In the genomic region with DNA sequence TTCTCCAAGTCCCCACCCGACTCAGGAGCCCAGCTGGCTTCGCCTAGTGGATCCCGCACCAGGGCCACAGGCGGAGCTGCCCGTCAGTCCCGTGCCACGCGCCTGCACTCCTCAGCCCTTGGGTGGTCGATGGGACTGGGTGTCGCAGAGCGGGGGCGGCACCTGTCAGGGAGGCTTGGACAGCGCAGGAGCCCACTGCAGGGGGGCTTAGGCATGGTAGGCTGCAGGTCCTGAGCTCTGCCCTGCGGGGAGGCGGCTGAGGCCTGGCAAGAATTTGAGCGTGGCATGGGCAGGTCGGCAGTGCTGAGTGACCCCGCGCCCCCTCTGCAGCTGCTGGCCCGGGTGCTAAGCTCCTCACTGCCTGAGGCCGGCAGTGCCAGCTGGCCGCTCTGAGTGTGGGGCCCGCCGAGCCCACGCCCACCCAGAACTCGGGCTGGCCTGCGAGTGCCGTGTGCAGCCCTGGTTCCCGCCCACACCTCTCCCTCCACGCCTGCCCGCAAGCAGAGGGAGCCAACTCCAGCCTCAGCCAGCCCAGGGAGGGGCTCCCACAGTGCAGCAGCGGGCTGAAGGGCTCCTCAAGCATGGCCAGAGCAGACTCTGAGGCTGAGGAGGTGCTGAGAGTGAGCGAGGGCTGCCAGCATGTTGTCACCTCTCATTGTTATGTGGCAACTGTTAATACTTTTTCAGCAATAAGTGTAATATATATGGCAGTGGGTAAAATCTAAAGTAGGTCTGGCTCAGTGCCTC, we compare ENCODE assay signal across 19 cellular contexts.
DNase-seq lines count a peak whose midpoint lies in the region; ATAC-seq, FAIRE-seq and TF ChIP-seq lines count a peak whose summit lies in the region.
"Had no signal": no experiment of that assay in that cellular context is flagged by ENCODE, and none has a peak within 500 bp of the region (broad histone marks: within the 10 kb centered on the region; RNA-seq: fewer than 3 reads in every experiment).

No MANE protein-coding gene starts in this region.

- peak overlapping the region; percentile 50 for H4K91ac ChIP-seq in mesenchymal stem cell (ENCODE audit: low read length)

- no peaks in the 10 kb centered on the region for H3K36me3 Mint-ChIP-seq in type B pancreatic cell
- H3K36me3 Mint-ChIP-seq in effector memory CD8-positive, alpha-beta T cell (ENCODE audit: insufficient read depth): no peaks in the 10 kb centered on the region
- H3K36me3 Mint-ChIP-seq: CD4-positive, CD25-positive, alpha-beta regulatory T cell; CD8-positive, alpha-beta T cell had no signal

- no peak overlapping the region for H2AK5ac ChIP-seq in mesenchymal stem cell (ENCODE audit: low read length, severe bottlenecking)

- no peak overlapping the region for H2BK5ac ChIP-seq in mesenchymal stem cell (ENCODE audit: low read depth, low read length, poor library complexity, severe bottlenecking)

- no peak overlapping the region for H3K9ac ChIP-seq in mesenchymal stem cell (ENCODE audit: low read length)

- no peak overlapping the region for H2BK15ac ChIP-seq in mesenchymal stem cell (ENCODE audit: low read depth, poor library complexity, severe bottlenecking)

- no peak for ATAC-seq in right cardiac atrium
- ATAC-seq in effector memory CD8-positive, alpha-beta T cell (replicated peaks): no peak
- ATAC-seq: CD8-positive, alpha-beta T cell; GM12878; GM23338; HCT116 had no signal

- H3K14ac ChIP-seq in mesenchymal stem cell (ENCODE audit: low read length in 2 of 2): no peak overlapping the region

- intact Hi-C loops in right cardiac atrium (cut with DNase I) (no loop called here), cardiac septum (cut with DNase I) (no loop called here)

- no peak overlapping the region for H3K18ac ChIP-seq in mesenchymal stem cell (ENCODE audit: low read depth in 1 of 2, low read length in 2 of 2)

- 96% methylated on average over 33 of the region's 33 CpGs for WGBS in right cardiac atrium
- 91% methylated on average over 32 of the region's 33 CpGs for whole genome bisulfite sequencing in mesenchymal stem cell

- no peak overlapping the region for H2AFZ ChIP-seq in mesenchymal stem cell (ENCODE audit: low read depth, low read length)
- H2AFZ ChIP-seq: GM23338 had no signal

- H3K27ac Mint-ChIP-seq in type B pancreatic cell: no peak overlapping the region
- no peak overlapping the region for H3K27ac Mint-ChIP-seq in effector memory CD8-positive, alpha-beta T cell
- H3K27ac Mint-ChIP-seq: CD4-positive, CD25-positive, alpha-beta regulatory T cell; CD8-positive, alpha-beta T cell; GM23338; H9 had no signal

- H3K4ac ChIP-seq in mesenchymal stem cell (ENCODE audit: low read depth in 1 of 2, low read length in 2 of 2): no peak overlapping the region

- no peak for TF ChIP-seq POLR2A in GM12891 (IDR thresholded peaks at IDR 0.05; ENCODE audit: low read depth, low read length)

- H2BK12ac ChIP-seq in mesenchymal stem cell (ENCODE audit: low read length in 2 of 2): no peak overlapping the region

- H4K8ac ChIP-seq in mesenchymal stem cell (ENCODE audit: low read length): no peak overlapping the region

- no peaks in the 10 kb centered on the region for H3K27me3 Mint-ChIP-seq in type B pancreatic cell
- no peaks in the 10 kb centered on the region for H3K27me3 Mint-ChIP-seq in effector memory CD8-positive, alpha-beta T cell
- H3K27me3 Mint-ChIP-seq: CD4-positive, CD25-positive, alpha-beta regulatory T cell had no signal

- H2BK120ac ChIP-seq in mesenchymal stem cell (ENCODE audit: low read depth, low read length): no peak overlapping the region

- peaks cover 0 to 6% of the 10 kb centered on the region in 2 experiments for H3K36me3 ChIP-seq in mesenchymal stem cell (ENCODE audit: control insufficient read depth in 1 of 2, insufficient read depth in 2 of 2, low read depth in 1 of 2, low read length in 2 of 2)

- FAIRE-seq in GM12891 (lab: Jason Lieb, UNC): no peak
- FAIRE-seq: GM12878, GM18507 had no signal

- H3K9me3 ChIP-seq in right cardiac atrium (ENCODE audit: control insufficient read depth, low read length) (no peaks in the 10 kb centered on the region), mesenchymal stem cell (ENCODE audit: control insufficient read depth, low read length) (peaks cover 18% of the 10 kb centered on the region)
- H3K9me3 ChIP-seq: Caco-2 had no signal

- H3K9me3 Mint-ChIP-seq in type B pancreatic cell: no peaks in the 10 kb centered on the region
- H3K9me3 Mint-ChIP-seq in effector memory CD8-positive, alpha-beta T cell: peaks cover 10 to 18% of the 10 kb centered on the region in 2 donors

- no peaks in the 10 kb centered on the region for H3K79me1 ChIP-seq in mesenchymal stem cell (replicated peaks; ENCODE audit: low read length, poor library complexity, severe bottlenecking)

- no peak overlapping the region for H3K4me2 ChIP-seq in mesenchymal stem cell (ENCODE audit: low read length, poor library complexity, severe bottlenecking)
- H3K4me2 ChIP-seq: GM23338 had no signal

- no peak for TF ChIP-seq CTCF in type B pancreatic cell (conservative IDR thresholded peaks at IDR 0.05)

- no peak overlapping the region for H3K4me3 Mint-ChIP-seq in type B pancreatic cell
- no peak overlapping the region for H3K4me3 Mint-ChIP-seq in effector memory CD8-positive, alpha-beta T cell
- H3K4me3 Mint-ChIP-seq: CD4-positive, CD25-positive, alpha-beta regulatory T cell; CD8-positive, alpha-beta T cell; GM23338; H9 had no signal

- DNase-seq in right cardiac atrium: peak in 2 of 3 donors; percentile 33 to 41
- DNase-seq in cardiac septum (ENCODE audit: low spot score): no peak
- no peak for DNase-seq in mesenchymal stem cell
- peak; percentile 48 for DNase-seq in type B pancreatic cell (ENCODE audit: extremely low spot score, unreplicated experiment)
- no peak for DNase-seq in DMS79 (lab: John Stamatoyannopoulos, UW)
- no peak for DNase-seq in GM12891 (ENCODE audit: insufficient read length, low spot score)
- no peak for DNase-seq in effector memory CD8-positive, alpha-beta T cell
- DNase-seq: C1 segment of cervical spinal cord; Caco-2; CD4-positive, CD25-positive, alpha-beta regulatory T cell; DMS153; EL; GDM1; H9 had no signal

- H3K27ac ChIP-seq in right cardiac atrium (ENCODE audit: low read length) (no peak overlapping the region), mesenchymal stem cell (ENCODE audit: low read length, poor library complexity, severe bottlenecking) (no peak overlapping the region)

- H3K27me3 ChIP-seq in right cardiac atrium (ENCODE audit: control insufficient read depth, insufficient read depth) (no peaks in the 10 kb centered on the region), mesenchymal stem cell (ENCODE audit: control insufficient read depth in 1 of 2, insufficient read depth in 1 of 2, low read length in 2 of 2) (no peaks in the 10 kb centered on the region)

- H3K4me1 ChIP-seq in right cardiac atrium (ENCODE audit: control insufficient read depth, insufficient read depth, low read length): no peaks in the 10 kb centered on the region
- H3K4me1 ChIP-seq in mesenchymal stem cell (ENCODE audit: control insufficient read depth, insufficient read depth, low read depth, low read length): peaks cover 3% of the 10 kb centered on the region
- H3K4me1 ChIP-seq: Caco-2 had no signal

- H3K4me3 ChIP-seq in right cardiac atrium (ENCODE audit: low read length): no peak overlapping the region
- no peak overlapping the region for H3K4me3 ChIP-seq in mesenchymal stem cell (ENCODE audit: insufficient read depth in 1 of 2, low read depth in 1 of 2, low read length in 2 of 2)
- H3K4me3 ChIP-seq: GM12878, GM23338 had no signal

- no peak overlapping the region for H3K23ac ChIP-seq in mesenchymal stem cell (ENCODE audit: low read length in 2 of 2)

- no peaks in the 10 kb centered on the region for H3K4me1 Mint-ChIP-seq in type B pancreatic cell (ENCODE audit: unreplicated experiment)
- no peaks in the 10 kb centered on the region for H3K4me1 Mint-ChIP-seq in effector memory CD8-positive, alpha-beta T cell (ENCODE audit: low read depth in 2 of 2)
- H3K4me1 Mint-ChIP-seq: CD4-positive, CD25-positive, alpha-beta regulatory T cell; GM23338; H9 had no signal

TF ChIP-seq in GM12891, 5 proteins besides CTCF, POLR2A, EP300 and RAD21:
- TF ChIP-seq TAF1 (IDR thresholded peaks at IDR 0.05; ENCODE audit: low read depth, low read length): no peak
- no peak for TF ChIP-seq SPI1 (IDR thresholded peaks at IDR 0.05; ENCODE audit: low read depth, low read length)
- TF ChIP-seq POU2F2 (IDR thresholded peaks at IDR 0.05; ENCODE audit: low read depth, low read length): no peak
- no peak for TF ChIP-seq POLR2AphosphoS5 (IDR thresholded peaks at IDR 0.05; ENCODE audit: low read depth, low read length)
- no peak for TF ChIP-seq PAX5 (IDR thresholded peaks at IDR 0.05; ENCODE audit: insufficient read depth, low read length, severe bottlenecking)
TF ChIP-seq in GM12891: peak in this region for 0.

Comparison
In these comparisons a context has a peak if more than half of its experiments do, and no peak if none do; other contexts are left out.
1. DNase-seq: peak in right cardiac atrium (2 of 3) and type B pancreatic cell (single experiment); none in cardiac septum (single experiment), mesenchymal stem cell (single experiment), DMS79 (single experiment), GM12891 (single experiment) and effector memory CD8-positive, alpha-beta T cell (0 of 3).